21 cellular contexts compared by ENCODE assay signal in the genomic region with DNA sequence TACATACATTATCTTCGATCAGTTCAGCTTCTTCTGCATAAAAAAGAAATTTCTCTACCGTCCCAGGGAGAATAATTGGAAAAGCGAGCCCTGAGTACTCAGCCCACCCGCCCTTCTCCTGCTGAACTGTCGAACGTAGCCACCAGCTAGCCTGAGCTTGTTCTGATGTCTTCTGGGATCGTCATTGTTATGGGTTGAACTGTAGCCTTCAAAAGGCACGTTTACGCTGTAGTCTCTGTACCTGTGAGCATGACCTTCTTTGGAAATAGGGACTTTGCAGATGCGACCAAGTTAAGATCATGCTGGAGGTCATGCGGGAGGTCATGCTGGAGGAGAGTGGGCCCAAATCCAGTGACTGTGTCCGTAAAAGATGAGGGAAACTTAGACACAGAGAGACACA.
DNase-seq lines count a peak whose midpoint lies in the region; ATAC-seq and TF ChIP-seq lines count a peak whose summit lies in the region.
"Had no signal": no experiment of that assay in that cellular context is flagged by ENCODE, and none has a peak within 500 bp of the region (broad histone marks: within the 10 kb centered on the region; RNA-seq: fewer than 3 reads in every experiment).

No MANE protein-coding gene starts in this region.

- H3K9me3 ChIP-seq in CD8-positive, alpha-beta memory T cell (ENCODE audit: low read length), result no peaks in the 10 kb centered on the region
- H3K9me3 ChIP-seq in RWPE2 (ENCODE audit: severe bottlenecking) (no peaks in the 10 kb centered on the region), prostate gland (no peaks in the 10 kb centered on the region), OCI-LY7 (ENCODE audit: low read length) (no peaks in the 10 kb centered on the region), PC-3 (ENCODE audit: low read length) (no peaks in the 10 kb centered on the region)
- H3K9me3 ChIP-seq: right atrium auricular region, uterus had no signal

- H3K4me2 ChIP-seq in OCI-LY7 (ENCODE audit: low read length), result no peak overlapping the region
- H3K4me2 ChIP-seq in PC-3 (ENCODE audit: low read length), result no peak overlapping the region

- TF ChIP-seq CTCF in RWPE2 (IDR thresholded peaks at IDR 0.05; ENCODE audit: poor library complexity, severe bottlenecking), result no peak
- no peak for TF ChIP-seq CTCF in prostate gland (IDR thresholded peaks at IDR 0.05)
- no peak for TF ChIP-seq CTCF in OCI-LY7 (conservative IDR thresholded peaks at IDR 0.05; ENCODE audit: low read length)
- no peak for TF ChIP-seq CTCF in PC-3 (conservative IDR thresholded peaks at IDR 0.05; ENCODE audit: low read depth, low read length)

- H3K79me2 ChIP-seq in OCI-LY7 (ENCODE audit: insufficient read depth, low read depth, low read length), result peaks cover 19% of the 10 kb centered on the region; the same call in 1 of the 2 replicates
- peaks cover 100% of the 10 kb centered on the region for H3K79me2 ChIP-seq in PC-3 (ENCODE audit: low read length)

- no peaks in the 10 kb centered on the region for H4K20me1 ChIP-seq in OCI-LY7 (ENCODE audit: insufficient read depth, low read length)
- H4K20me1 ChIP-seq in PC-3 (ENCODE audit: low read length), result 0 out of 2 replicates have a peak, but pooled peaks cover 16% of the 10 kb centered on the region

- no peaks in the 10 kb centered on the region for H3K9me3 Mint-ChIP-seq in CD8-positive, alpha-beta memory T cell
- H3K9me3 Mint-ChIP-seq: memory B cell had no signal

- H3K36me3 Mint-ChIP-seq in CD8-positive, alpha-beta memory T cell, result peaks cover 0 to 15% (median 4%) of the 10 kb centered on the region in 3 donors

- CTCF ChIA-PET in CD8-positive, alpha-beta memory T cell (lab: Charles Lee), result interaction anchor here (1.3 kb wide), 1 partner anchor 101 kb away, joined by 3 read pairs; no protein-coding TSS in a partner anchor
- CTCF ChIA-PET in OCI-LY7 (lab: Charles Lee; ENCODE audit: unreplicated experiment) (no interaction called here), PC-3 (lab: Charles Lee) (no interaction called here)

- no peak overlapping the region for H3K9ac ChIP-seq in PC-3 (ENCODE audit: low read length)

- ATAC-seq in RWPE2 (ENCODE audit: low read depth) (peak; percentile 12; the same call in 2 of the 3 replicates), esophagus mucosa (peak; percentile 48), HG02571 (IDR thresholded peaks at IDR 0.05; ENCODE audit: unreplicated experiment) (no peak), PC-3 (no peak)
- ATAC-seq: activated CD8-positive, alpha-beta memory T cell treated with anti-CD3 and anti-CD28 coated beads, Interleukin-2, amount 10 ng/mL, durations not matched to agents 7 days and 5 days had no signal

- no peak overlapping the region for H3K27ac ChIP-seq in CD8-positive, alpha-beta memory T cell (ENCODE audit: low read depth, low read length)
- H3K27ac ChIP-seq in RWPE2 (ENCODE audit: poor library complexity, severe bottlenecking) (peak overlapping the region; percentile 98), prostate gland (peak overlapping the region; percentile 51 to 74), OCI-LY7 (ENCODE audit: low read depth, low read length, poor library complexity, severe bottlenecking) (no peak overlapping the region), PC-3 (ENCODE audit: low read length) (no peak overlapping the region)
- H3K27ac ChIP-seq: C4-2B, right atrium auricular region, uterus had no signal

- DNase-seq in CD8-positive, alpha-beta memory T cell, result no peak
- DNase-seq in RWPE2 (ENCODE audit: low spot score), result no peak
- no peak for DNase-seq in prostate gland (ENCODE audit: low spot score)
- no peak for DNase-seq in OCI-LY7 (ENCODE audit: low spot score)
- DNase-seq in PC-3, result no peak
- DNase-seq in NOMO-1 treated with dmso at 0.1 percent for 144 hours (lab: John Stamatoyannopoulos, UW; ENCODE audit: unreplicated experiment), result no peak
- DNase-seq: activated CD4-positive, alpha-beta T cell treated with anti-CD3 and anti-CD28 coated beads for 48 hours; activated CD8-positive, alpha-beta memory T cell treated with anti-CD3 and anti-CD28 coated beads, Interleukin-2, amount 10 ng/mL, durations not matched to agents 7 days and 5 days; activated naive CD4-positive, alpha-beta T cell treated with anti-CD3 and anti-CD28 coated beads, Interleukin-2, amount 50 U/mL, for 16 hours; DMS 273 treated with DMSO at 0.1 percent for 48 hours; KBM-7; kidney glomerular epithelial cell; NCI-H526; SHP77 treated with DMSO at 0.1 percent for 48 hours; stimulated activated CD4-positive, alpha-beta T cell treated with anti-CD3 and anti-CD28 coated beads, Interleukin-15, amount 100 ng/mL, for 24 hours; uterus had no signal

- POLR2A ChIA-PET in CD8-positive, alpha-beta memory T cell (lab: Charles Lee), result no interaction called here
- POLR2A ChIA-PET in OCI-LY7 (lab: Charles Lee) (no interaction called here), PC-3 (lab: Charles Lee; ENCODE audit: unreplicated experiment) (no interaction called here)

- peak overlapping the region in 7 of 8 donors; percentile 51 to 84 (median 60) for H3K27ac Mint-ChIP-seq in CD8-positive, alpha-beta memory T cell
- H3K27ac Mint-ChIP-seq: activated CD8-positive, alpha-beta memory T cell treated with anti-CD3 and anti-CD28 coated beads, Interleukin-2, amount 10 ng/mL, durations not matched to agents 7 days and 5 days; memory B cell had no signal

- H3K4me3 ChIP-seq in CD8-positive, alpha-beta memory T cell (ENCODE audit: low read length), result no peak overlapping the region
- H3K4me3 ChIP-seq in RWPE2 (ENCODE audit: severe bottlenecking), result no peak overlapping the region
- H3K4me3 ChIP-seq in prostate gland, result no peak overlapping the region
- no peak overlapping the region for H3K4me3 ChIP-seq in OCI-LY7 (ENCODE audit: low read depth, low read length, poor library complexity, severe bottlenecking)
- H3K4me3 ChIP-seq in PC-3 (ENCODE audit: low read length), result no peak overlapping the region
- H3K4me3 ChIP-seq: right atrium auricular region, uterus had no signal

- WGBS in prostate gland, result 39% methylated on average over 12 of the region's 12 CpGs

- BruUV-seq in OCI-LY7 (replicated peaks; lab: Mats Ljungman, UMichigan) (no TSS peak), PC-3 (replicated peaks; lab: Mats Ljungman, UMichigan) (no TSS peak)

- no peaks in the 10 kb centered on the region for H3K9me2 ChIP-seq in OCI-LY7 (ENCODE audit: insufficient read depth, low read length)
- no peaks in the 10 kb centered on the region for H3K9me2 ChIP-seq in PC-3 (replicated peaks; ENCODE audit: low read length)

- TF ChIP-seq POLR2A in prostate gland (IDR thresholded peaks at IDR 0.05), result no peak

- H2AFZ ChIP-seq in OCI-LY7 (ENCODE audit: low read length) (no peak overlapping the region), PC-3 (ENCODE audit: low read length) (no peak overlapping the region)

- peaks cover 25% of the 10 kb centered on the region for H3K4me1 ChIP-seq in CD8-positive, alpha-beta memory T cell (ENCODE audit: insufficient read depth, low read length)
- H3K4me1 ChIP-seq in RWPE2 (ENCODE audit: insufficient read depth, poor library complexity, severe bottlenecking), result peaks cover 70% of the 10 kb centered on the region
- H3K4me1 ChIP-seq in prostate gland (replicated peaks), result no peaks in the 10 kb centered on the region
- H3K4me1 ChIP-seq in OCI-LY7 (ENCODE audit: insufficient read depth, low read length, poor library complexity, severe bottlenecking), result no peaks in the 10 kb centered on the region
- peaks cover 17% of the 10 kb centered on the region for H3K4me1 ChIP-seq in PC-3 (ENCODE audit: insufficient read depth, low read length)

- H3F3A ChIP-seq in PC-3 (ENCODE audit: low read length, unreplicated experiment), result no peaks in the 10 kb centered on the region

- peaks cover 0 to 2% of the 10 kb centered on the region in 2 donors for H3K27me3 Mint-ChIP-seq in CD8-positive, alpha-beta memory T cell
- H3K27me3 Mint-ChIP-seq: activated CD8-positive, alpha-beta memory T cell treated with anti-CD3 and anti-CD28 coated beads, Interleukin-2, amount 10 ng/mL, durations not matched to agents 7 days and 5 days; memory B cell had no signal

- intact Hi-C loops in prostate gland (cut with DNase I) (no loop called here), OCI-LY7 (cut with micrococcal nuclease; ENCODE audit: unreplicated experiment) (no loop called here), PC-3 (cut with micrococcal nuclease) (no loop called here)

- H3K4me3 Mint-ChIP-seq in CD8-positive, alpha-beta memory T cell, result no peak overlapping the region
- H3K4me3 Mint-ChIP-seq: activated CD8-positive, alpha-beta memory T cell treated with anti-CD3 and anti-CD28 coated beads, Interleukin-2, amount 10 ng/mL, durations not matched to agents 7 days and 5 days; memory B cell had no signal

- H3K27me3 ChIP-seq in CD8-positive, alpha-beta memory T cell (ENCODE audit: insufficient read depth, low read length, poor library complexity, severe bottlenecking), result no peaks in the 10 kb centered on the region
- no peaks in the 10 kb centered on the region for H3K27me3 ChIP-seq in RWPE2 (ENCODE audit: insufficient read depth, poor library complexity, severe bottlenecking)
- no peaks in the 10 kb centered on the region for H3K27me3 ChIP-seq in prostate gland (replicated peaks; ENCODE audit: insufficient read depth)
- H3K27me3 ChIP-seq in PC-3 (ENCODE audit: low read length), result no peaks in the 10 kb centered on the region
- H3K27me3 ChIP-seq: right atrium auricular region, uterus had no signal

- no peaks in the 10 kb centered on the region for H3K36me3 ChIP-seq in CD8-positive, alpha-beta memory T cell (ENCODE audit: insufficient read depth, low read length)
- H3K36me3 ChIP-seq in RWPE2 (ENCODE audit: low read depth), result peaks cover 20% of the 10 kb centered on the region
- no peaks in the 10 kb centered on the region for H3K36me3 ChIP-seq in prostate gland
- no peaks in the 10 kb centered on the region; the same call in 1 of the 2 replicates for H3K36me3 ChIP-seq in OCI-LY7 (ENCODE audit: insufficient read depth, low read length)
- H3K36me3 ChIP-seq in PC-3 (ENCODE audit: low read depth, low read length), result peaks cover 18% of the 10 kb centered on the region
- H3K36me3 ChIP-seq: right atrium auricular region, uterus had no signal

- H3K4me1 Mint-ChIP-seq in CD8-positive, alpha-beta memory T cell, result peaks cover 54 to 66% (median 59%) of the 10 kb centered on the region in 3 donors

Comparison
In these comparisons a context has a peak if more than half of its experiments do, and no peak if none do; other contexts are left out.
1. H3K27ac ChIP-seq: peak in RWPE2 (single experiment) and prostate gland (2 of 2); none in CD8-positive, alpha-beta memory T cell (single experiment), OCI-LY7 (single experiment) and PC-3 (single experiment).
2. ATAC-seq: peak in RWPE2 (single experiment) and esophagus mucosa (single experiment); none in HG02571 (single experiment) and PC-3 (single experiment).